ENCODE assay signal across 30 cellular contexts in the genomic region with DNA sequence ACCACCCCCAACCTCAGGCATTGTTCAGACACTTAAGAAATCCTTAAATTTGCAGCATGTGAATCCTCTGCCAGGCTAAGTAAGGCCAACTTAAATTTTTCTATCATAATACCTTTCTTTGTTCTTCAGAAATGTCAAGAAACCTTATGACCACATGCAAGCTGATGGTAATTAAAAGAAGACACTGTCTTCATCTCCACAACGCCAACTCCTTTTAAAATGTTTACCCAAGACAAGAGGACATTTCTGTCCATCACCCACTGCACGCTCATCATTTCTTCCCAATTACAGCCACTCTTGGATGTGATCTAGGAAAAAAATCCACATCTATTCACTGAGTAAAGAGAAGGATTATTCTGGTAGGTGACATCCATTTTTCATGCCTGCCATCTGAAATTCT. TPM values are rescaled to one million over a fixed set of nuclear protein-coding genes. Genes with fewer than 3 reads are reported as not detected.
DNase-seq lines count a peak whose midpoint lies in the region; ATAC-seq, FAIRE-seq and TF ChIP-seq lines count a peak whose summit lies in the region.
"Had no signal": no experiment of that assay in that cellular context is flagged by ENCODE, and none has a peak within 500 bp of the region (broad histone marks: within the 10 kb centered on the region; RNA-seq: fewer than 3 reads in every experiment).

No MANE protein-coding gene starts in this region.

- no peak overlapping the region for H2AFZ ChIP-seq in trophoblast cell (ENCODE audit: insufficient read depth, low read length, poor library complexity)
- H2AFZ ChIP-seq: GM23338 had no signal

- no CpG with 5 or more reads among the region's 2 CpGs for WGBS in trophoblast cell (ENCODE audit: extremely low coverage, insufficient coverage, insufficient read length)
- WGBS in pancreas, 2 donors, result 93 to 95% methylated on average over 2 of the region's 2 CpGs

- no TSS peak for BruUV-seq in A673 (replicated peaks; lab: Mats Ljungman, UMichigan)

- no peak overlapping the region for H2BK5ac ChIP-seq in trophoblast cell (ENCODE audit: low read depth, low read length, poor library complexity)

- no peak overlapping the region for H2AK5ac ChIP-seq in trophoblast cell (ENCODE audit: low read length)

- no peak overlapping the region for H4K12ac ChIP-seq in trophoblast cell (ENCODE audit: low read depth, low read length)

- H3K79me2 ChIP-seq in trophoblast cell (ENCODE audit: control insufficient read depth, insufficient read depth, low read length, poor library complexity), result no peaks in the 10 kb centered on the region

- no peaks in the 10 kb centered on the region for H3K27me3 ChIP-seq in breast epithelium
- H3K27me3 ChIP-seq in foreskin keratinocyte, result no peaks in the 10 kb centered on the region
- no peaks in the 10 kb centered on the region for H3K27me3 ChIP-seq in trophoblast cell (ENCODE audit: insufficient read depth, low read length)
- H3K27me3 ChIP-seq in pancreas, result no peaks in the 10 kb centered on the region
- H3K27me3 ChIP-seq in A673 (replicated peaks; ENCODE audit: insufficient read depth, low read depth, low read length, poor library complexity), result no peaks in the 10 kb centered on the region
- H3K27me3 ChIP-seq: BE2C; BLaER1 treated with 17β-estradiol and CSF1 and Interleukin-3, amounts not matched to agents 10 nM and 100 nM had no signal

- no peak for TF ChIP-seq POLR2A in breast epithelium (IDR thresholded peaks at IDR 0.05)

- H3K4me3 ChIP-seq in breast epithelium (no peak overlapping the region), trophoblast cell (ENCODE audit: low read depth, low read length) (no peak overlapping the region), pancreas (no peak overlapping the region), A673 (ENCODE audit: low read depth, low read length, poor library complexity, severe bottlenecking) (no peak overlapping the region)
- H3K4me3 ChIP-seq: BLaER1 treated with 17β-estradiol and CSF1 and Interleukin-3, amounts not matched to agents 10 nM and 100 nM; GM23338; HAP-1 had no signal

- ATAC-seq in foreskin keratinocyte, result no peak
- ATAC-seq in pancreas, result no peak
- ATAC-seq: GM23338 had no signal

- H3K36me3 ChIP-seq in breast epithelium (no peaks in the 10 kb centered on the region), trophoblast cell (ENCODE audit: control insufficient read depth in 1 of 2, insufficient read depth in 2 of 2, low read length in 2 of 2) (peaks cover 0 to 1% of the 10 kb centered on the region in 2 experiments), pancreas (no peaks in the 10 kb centered on the region), A673 (ENCODE audit: insufficient read depth, low read length, poor library complexity, severe bottlenecking) (no peaks in the 10 kb centered on the region)
- H3K36me3 ChIP-seq: BE2C, HAP-1 had no signal

- H2BK12ac ChIP-seq in trophoblast cell (ENCODE audit: low read length), result no peak overlapping the region

- no peak overlapping the region for H2BK120ac ChIP-seq in trophoblast cell (ENCODE audit: insufficient read depth, low read length, poor library complexity)

- no peak overlapping the region for H4K91ac ChIP-seq in trophoblast cell (ENCODE audit: low read depth, low read length)

- no peak overlapping the region for H4K8ac ChIP-seq in trophoblast cell (ENCODE audit: low read depth, low read length)

- no peak for FAIRE-seq in pancreas (lab: Jason Lieb, UNC)
- FAIRE-seq: A204.1, GM12891, GM18507 had no signal

- no peak overlapping the region for H3K18ac ChIP-seq in trophoblast cell (ENCODE audit: low read length)

- H3K9me3 ChIP-seq in breast epithelium (no peaks in the 10 kb centered on the region), trophoblast cell (ENCODE audit: insufficient read depth, low read depth, low read length) (no peaks in the 10 kb centered on the region), pancreas (no peaks in the 10 kb centered on the region), A673 (ENCODE audit: low read depth, low read length, poor library complexity, severe bottlenecking) (no peaks in the 10 kb centered on the region)
- H3K9me3 ChIP-seq: BE2C, HAP-1 had no signal

- H3K79me1 ChIP-seq in trophoblast cell (ENCODE audit: low read length), result no peaks in the 10 kb centered on the region

- H3K4ac ChIP-seq in trophoblast cell (ENCODE audit: low read depth, low read length), result peak overlapping the region; percentile 23

- H3K27ac ChIP-seq in breast epithelium, result peak overlapping the region; percentile 4 to 5
- peak overlapping the region; percentile 99 for H3K27ac ChIP-seq in foreskin keratinocyte
- no peak overlapping the region for H3K27ac ChIP-seq in trophoblast cell (ENCODE audit: low read depth, low read length)
- no peak overlapping the region for H3K27ac ChIP-seq in pancreas
- no peak overlapping the region for H3K27ac ChIP-seq in A673 (ENCODE audit: low read depth, low read length, poor library complexity, severe bottlenecking)
- H3K27ac ChIP-seq: 22Rv1; BLaER1 treated with 17β-estradiol and CSF1 and Interleukin-3, amounts not matched to agents 10 nM and 100 nM had no signal

- TF ChIP-seq CTCF in breast epithelium (IDR thresholded peaks at IDR 0.05) (no peak), foreskin keratinocyte (conservative IDR thresholded peaks at IDR 0.05) (no peak), pancreas (IDR thresholded peaks at IDR 0.05) (no peak), A673 (conservative IDR thresholded peaks at IDR 0.05; ENCODE audit: low read depth, low read length) (no peak)

- peak; percentile 75 for DNase-seq in COLO829 (ENCODE audit: low spot score)
- no peak for DNase-seq in breast epithelium (ENCODE audit: low spot score in 2 of 2)
- no peak for DNase-seq in foreskin keratinocyte
- DNase-seq in trophoblast cell, result no peak
- no peak for DNase-seq in pancreas
- no peak for DNase-seq in SKM-1 treated with dmso at 0.1 percent for 144 hours (lab: John Stamatoyannopoulos, UW; ENCODE audit: unreplicated experiment)
- DNase-seq in A673 (ENCODE audit: low spot score), result no peak
- no peak for DNase-seq in stimulated activated CD4-positive, alpha-beta T cell treated with anti-CD3 and anti-CD28 coated beads, Interleukin-2, amount 100 ng/mL, for 48 hours
- DNase-seq: ACHN; AML-193; BE2C; Calu3; CD4-positive, alpha-beta T cell; CD8-positive, alpha-beta memory T cell; COR-L47; DMS53; DMS79 treated with DMSO at 0.1 percent for 48 hours; GF-D8; HFFc6 had no signal

- no peak overlapping the region for H3K4me2 ChIP-seq in trophoblast cell (ENCODE audit: low read length)
- H3K4me2 ChIP-seq: BLaER1 treated with 17β-estradiol and CSF1 and Interleukin-3, amounts not matched to agents 10 nM and 100 nM; GM23338 had no signal

- H3K23ac ChIP-seq in trophoblast cell (ENCODE audit: low read length), result no peak overlapping the region

- no peaks in the 10 kb centered on the region for H3K4me1 ChIP-seq in breast epithelium
- H3K4me1 ChIP-seq in foreskin keratinocyte, result peaks cover 44% of the 10 kb centered on the region
- H3K4me1 ChIP-seq in trophoblast cell (ENCODE audit: control insufficient read depth in 1 of 2, insufficient read depth in 2 of 2, low read length in 2 of 2), result peaks cover 5 to 11% of the 10 kb centered on the region in 2 experiments
- H3K4me1 ChIP-seq in pancreas, result no peaks in the 10 kb centered on the region
- H3K4me1 ChIP-seq in A673 (ENCODE audit: insufficient read depth, low read length, poor library complexity, severe bottlenecking), result no peaks in the 10 kb centered on the region
- H3K4me1 ChIP-seq: BE2C; BLaER1 treated with 17β-estradiol and CSF1 and Interleukin-3, amounts not matched to agents 10 nM and 100 nM; HAP-1 had no signal

- no peak overlapping the region for H3K14ac ChIP-seq in trophoblast cell (ENCODE audit: low read length)

- no peak overlapping the region for H3K9ac ChIP-seq in trophoblast cell (ENCODE audit: low read length)
- H3K9ac ChIP-seq: BLaER1 treated with 17β-estradiol and CSF1 and Interleukin-3, amounts not matched to agents 10 nM and 100 nM had no signal

- POLR2A ChIA-PET in A673 (lab: Charles Lee; ENCODE audit: low non-redundant PET), result no interaction called here

- CTCF ChIA-PET in A673 (lab: Charles Lee), result no interaction called here

- intact Hi-C loops in breast epithelium (cut with DNase I; ENCODE audit: low total_unique reads), result no loop called here
- intact Hi-C loops in pancreas (cut with DNase I), result loop anchor here in 1 of 3 donors (10.0 kb wide), 1 partner anchor 73 kb away; no protein-coding TSS in a partner anchor
- intact Hi-C loops in A673 (cut with micrococcal nuclease; ENCODE audit: unreplicated experiment), result no loop called here

RNA-seq across cellular contexts. Expression of a gene that starts 6.1 kb away (rescaled TPM):
- total RNA-seq in breast epithelium (not detected), foreskin keratinocyte (55.8 and 72.0 TPM in 2 replicates), pancreas (not detected), A673 (2021) (not detected in 2 replicates)
- polyA plus RNA-seq in foreskin keratinocyte (46.5 and 57.3 TPM in 2 replicates), pancreas (not detected)
- polyA plus RNA-seq in trophoblast cell (2013), result not detected in 2 replicates
- total RNA-seq: Calu3; CD4-positive, alpha-beta T cell; CD8-positive, alpha-beta memory T cell; Daoy; G401; GM23338; H4; HFFc6 had no signal
- polyA plus RNA-seq: CD14-positive monocyte; CD8-positive, alpha-beta memory T cell; GM23338 had no signal

RNA-seq across cellular contexts. Expression of a gene that starts 11.6 kb away (rescaled TPM):
- total RNA-seq in breast epithelium (10 to 100 TPM; 12.8 to 19.3 (median 13.1) TPM), foreskin keratinocyte (27.7 and 35.0 TPM in 2 replicates), pancreas (10 to 100 TPM in 1 of 6 donors, 1 to 10 TPM in 5; 3.2 to 10.5 (median 5.1) TPM), A673 (2021) (0.19 and 0.31 TPM in 2 replicates)
- polyA plus RNA-seq in foreskin keratinocyte (10.6 and 16.8 TPM in 2 replicates), pancreas (1 to 10 TPM; 1.4 to 1.7 TPM)
- 24.9 and 25.0 TPM in 2 replicates for polyA plus RNA-seq in trophoblast cell (2013)
- total RNA-seq: G401, HFFc6 had no signal

RNA-seq across cellular contexts. Expression of a gene that starts 55.3 kb away (rescaled TPM):
- total RNA-seq in breast epithelium (10 to 100 TPM; 20.8 to 43.9 (median 27.2) TPM), foreskin keratinocyte (5.7 TPM in 2 replicates), pancreas (1 to 10 TPM; 3.6 to 8.9 (median 7.3) TPM), A673 (2021) (5.9 TPM in 2 replicates)
- polyA plus RNA-seq in foreskin keratinocyte (1.8 and 2.4 TPM in 2 replicates), pancreas (1 to 10 TPM; 5.3 to 9.5 TPM)
- 6.4 and 6.8 TPM in 2 replicates for polyA plus RNA-seq in trophoblast cell (2013)

Comparison
In these comparisons a context has a peak if more than half of its experiments do, and no peak if none do; other contexts are left out.
1. H3K27ac ChIP-seq: peak in breast epithelium (2 of 2) and foreskin keratinocyte (single experiment); none in trophoblast cell (single experiment), pancreas (0 of 4) and A673 (single experiment).
2. RNA of a gene that starts 6.1 kb away (total RNA-seq): 55.8 to 72.0 TPM in foreskin keratinocyte; not detected in breast epithelium, not detected in pancreas and not detected in A673; every median in the first group is over 10 times any median in the second.